12 cellular contexts compared by ENCODE assay signal in genomic region chr2:80303006-80303741, GRCh38. TPM values are rescaled to one million over a fixed set of nuclear protein-coding genes. Genes with fewer than 3 reads are reported as not detected.
DNase-seq lines count a peak whose midpoint lies in the region; ATAC-seq and TF ChIP-seq lines count a peak whose summit lies in the region.
"Had no signal": no experiment of that assay in that cellular context is flagged by ENCODE, and none has a peak within 500 bp of the region (broad histone marks: within the 10 kb centered on the region; RNA-seq: fewer than 3 reads in every experiment).

No MANE protein-coding gene starts in this region.

- H3K9ac ChIP-seq in BLaER1 (no peak overlapping the region), adipocyte (ENCODE audit: low read length) (no peak overlapping the region)

- peak overlapping the region; percentile 93; the same call in 1 of the 2 replicates for H3K4me2 ChIP-seq in BLaER1

- TF ChIP-seq CTCF in omental fat pad (IDR thresholded peaks at IDR 0.05) = no peak

- DNase-seq in adipocyte (ENCODE audit: low read depth) = no peak
- DNase-seq in omental fat pad (ENCODE audit: low spot score) = no peak
- no peak for DNase-seq in SKM-1 (lab: John Stamatoyannopoulos, UW; ENCODE audit: unreplicated experiment)
- no peak for DNase-seq in DMS153 treated with DMSO at 0.1 percent for 48 hours (lab: John Stamatoyannopoulos, UW; ENCODE audit: unreplicated experiment)
- no peak for DNase-seq in NCI-H2107 (lab: John Stamatoyannopoulos, UW)
- DNase-seq in SIG-M5 treated with dmso at 0.1 percent for 504 hours (lab: John Stamatoyannopoulos, UW; ENCODE audit: unreplicated experiment) = no peak
- DNase-seq: activated gamma-delta T cell; NK-92 treated with Interleukin-12 subunit alpha and Interleukin-12 subunit beta, amount 100 ng/mL, for 24 hours had no signal

- H3K9me3 ChIP-seq in BLaER1 (peaks cover 21% of the 10 kb centered on the region), adipocyte (ENCODE audit: control insufficient read depth, low read length) (no peaks in the 10 kb centered on the region)

- H3K27me3 ChIP-seq in BLaER1 (peaks cover 44% of the 10 kb centered on the region), adipocyte (replicated peaks; ENCODE audit: control insufficient read depth, insufficient read depth, low read length) (peaks cover 57% of the 10 kb centered on the region)

- H3K27ac ChIP-seq in BLaER1 = no peak overlapping the region

- H3K36me3 ChIP-seq in BLaER1 (no peaks in the 10 kb centered on the region), adipocyte (ENCODE audit: control insufficient read depth, insufficient read depth, low read length, severe bottlenecking) (no peaks in the 10 kb centered on the region)

- ATAC-seq in omental fat pad (ENCODE audit: low FRiP score) = peak; percentile 72

- H3K4me3 ChIP-seq in BLaER1 (no peak overlapping the region; the same call in 1 of the 2 replicates), adipocyte (ENCODE audit: low read length) (peak overlapping the region; percentile 75), iPS-11a (ENCODE audit: low read depth, low read length) (peak overlapping the region; percentile 39)

- H3K4me1 ChIP-seq in BLaER1 = peaks cover 6% of the 10 kb centered on the region
- H3K4me1 ChIP-seq in adipocyte (ENCODE audit: control insufficient read depth, insufficient read depth, low read length) = peaks cover 11% of the 10 kb centered on the region

- H4K20me1 ChIP-seq in BLaER1 = no peaks in the 10 kb centered on the region

RNA-seq across cellular contexts. Expression of gene LRRTM1, which starts 1.4 kb away (rescaled TPM):
- 1 to 10 TPM in 2 of 4 donors, not detected in 2; 1.3 to 2.2 TPM for total RNA-seq in omental fat pad
- total RNA-seq: B cell, mononuclear cell had no signal
